In genomic region chr15:72230197-72231065, GRCh38 we compare ENCODE assay signal across 9 cellular contexts. TPM values are rescaled to one million over a fixed set of nuclear protein-coding genes. Genes with fewer than 3 reads are reported as not detected.
A peak's percentile ranks its signal among the peaks of the same experiment; 100 is the strongest.
DNase-seq lines count a peak whose midpoint lies in the region; ATAC-seq and TF ChIP-seq lines count a peak whose summit lies in the region.
"Had no signal": no experiment of that assay in that cellular context is flagged by ENCODE, and none has a peak within 500 bp of the region (broad histone marks: within the 10 kb centered on the region; RNA-seq: fewer than 3 reads in every experiment).

No MANE protein-coding gene starts in this region.

- no peaks in the 10 kb centered on the region for H3K36me3 ChIP-seq in CD8-positive, alpha-beta T cell (ENCODE audit: insufficient read depth, low read length)
- peaks cover 38% of the 10 kb centered on the region for H3K36me3 ChIP-seq in OCI-LY3 (replicated peaks; ENCODE audit: low read depth, low read length)
- H3K36me3 ChIP-seq in esophagus (ENCODE audit: control insufficient read depth in 2 of 2, insufficient read depth in 2 of 2, low read length in 1 of 2) = no peaks in the 10 kb centered on the region
- peaks cover 0 to 3% of the 10 kb centered on the region in 2 donors for H3K36me3 ChIP-seq in mucosa of rectum (ENCODE audit: control insufficient read depth in 2 of 2, insufficient read depth in 2 of 2, low read length in 2 of 2)

- peaks cover 48% of the 10 kb centered on the region for H3K4me1 ChIP-seq in CD8-positive, alpha-beta T cell (ENCODE audit: insufficient read depth, low read length)
- H3K4me1 ChIP-seq in OCI-LY3 (ENCODE audit: low read length) (peaks cover 27% of the 10 kb centered on the region), esophagus (ENCODE audit: control insufficient read depth in 2 of 2, insufficient read depth in 2 of 2, low read length in 1 of 2) (peaks cover 4 to 9% of the 10 kb centered on the region in 2 donors), mucosa of rectum (ENCODE audit: control insufficient read depth in 2 of 2, insufficient read depth in 2 of 2, low read length in 2 of 2) (peaks cover 21 to 36% of the 10 kb centered on the region in 2 donors)

- H3K79me2 ChIP-seq in OCI-LY3 (ENCODE audit: low read length) = peaks cover 66% of the 10 kb centered on the region

- no peaks in the 10 kb centered on the region for H3K27me3 Mint-ChIP-seq in CD8-positive, alpha-beta T cell (ENCODE audit: low read depth)
- no peaks in the 10 kb centered on the region for H3K27me3 Mint-ChIP-seq in activated T-cell treated with anti-CD3 and anti-CD28 coated beads, Interleukin-2, amount 50 U/mL, for 24 hours

- TF ChIP-seq CTCF in CD8-positive, alpha-beta T cell (IDR thresholded peaks at IDR 0.05) = no peak
- no peak for TF ChIP-seq CTCF in OCI-LY3 (IDR thresholded peaks at IDR 0.05; ENCODE audit: low read depth, low read length)

- WGBS in esophagus, 2 donors = 1% methylated on average over 76 to 79 of the region's 79 CpGs

- no peaks in the 10 kb centered on the region for H3K27me3 ChIP-seq in CD8-positive, alpha-beta T cell (ENCODE audit: insufficient read depth, low read length)
- H3K27me3 ChIP-seq in OCI-LY3 (ENCODE audit: low read depth, low read length) (no peaks in the 10 kb centered on the region), esophagus (ENCODE audit: control insufficient read depth in 1 of 2, insufficient read depth in 2 of 2, low read length in 2 of 2) (no peaks in the 10 kb centered on the region), mucosa of rectum (ENCODE audit: control insufficient read depth in 2 of 2, insufficient read depth in 2 of 2, low read length in 2 of 2) (no peaks in the 10 kb centered on the region)

- peak overlapping the region; percentile 99 for H3K4me3 Mint-ChIP-seq in CD8-positive, alpha-beta T cell
- H3K4me3 Mint-ChIP-seq in activated T-cell treated with anti-CD3 and anti-CD28 coated beads, Interleukin-2, amount 50 U/mL, for 24 hours = peak overlapping the region; percentile 94

- peak in 6 of 7 experiments; percentile 35 to 67 (median 48) for DNase-seq in CD8-positive, alpha-beta T cell
- DNase-seq in HT-29 (ENCODE audit: low spot score) = peak; percentile 81
- DNase-seq in activated T-cell treated with anti-CD3 and anti-CD28 coated beads, Interleukin-2, amount 50 U/mL, for 24 hours = peak; percentile 90
- DNase-seq in stimulated activated CD8-positive, alpha-beta memory T cell treated with anti-CD3 and anti-CD28 coated beads, Interleukin-4, amount 100 ng/mL, for 48 hours = peak; percentile 92

- peak overlapping the region; percentile 67 for H3K27ac ChIP-seq in CD8-positive, alpha-beta T cell (ENCODE audit: low read depth, low read length)
- H3K27ac ChIP-seq in OCI-LY3 (ENCODE audit: low read length) = peak overlapping the region; percentile 95
- peak overlapping the region; percentile 99 for H3K27ac ChIP-seq in esophagus (ENCODE audit: low read depth in 2 of 2, low read length in 1 of 2)
- H3K27ac ChIP-seq in mucosa of rectum (ENCODE audit: low read depth in 2 of 2, low read length in 2 of 2) = peak overlapping the region; percentile 92 to 98

- intact Hi-C loops in CD8-positive, alpha-beta T cell (cut with DNase I, micrococcal nuclease) = loop anchor here (1.0 to 10.0 kb wide), 4 partner anchors 42 to 554 kb away; partner anchors contain the start of genes ADPGK (in 1 of the 2), HEXA (in 1 of the 2), MYO9A (in 1 of the 2) and PARP6 (in 1 of the 2)

- CTCF ChIA-PET in CD8-positive, alpha-beta T cell (lab: Charles Lee) = interaction anchor here (1.3 to 2.8 kb wide), 3 partner anchors 13 to 46 kb away, joined by 3 to 12 read pairs (median 6); no protein-coding TSS in a partner anchor

- peak overlapping the region; percentile 91 for H3K9ac ChIP-seq in OCI-LY3 (ENCODE audit: low read length)
- H3K9ac ChIP-seq in mucosa of rectum (ENCODE audit: low read depth in 1 of 2, low read length in 2 of 2) = peak overlapping the region; percentile 92 to 95

- POLR2A ChIA-PET in CD8-positive, alpha-beta T cell (lab: Charles Lee) = interaction anchor here (1.0 to 4.2 kb wide), 7 partner anchors 11 to 244 kb away, joined by 3 to 30 read pairs (median 5); partner anchors contain the start of genes ARIH1 and HEXA

- H3K4me1 Mint-ChIP-seq in CD8-positive, alpha-beta T cell (ENCODE audit: low read depth) = peaks cover 53% of the 10 kb centered on the region
- peaks cover 47% of the 10 kb centered on the region for H3K4me1 Mint-ChIP-seq in activated T-cell treated with anti-CD3 and anti-CD28 coated beads, Interleukin-2, amount 50 U/mL, for 24 hours (ENCODE audit: low read depth)

- H3K36me3 Mint-ChIP-seq in CD8-positive, alpha-beta T cell = peaks cover 12% of the 10 kb centered on the region
- H3K36me3 Mint-ChIP-seq in activated T-cell treated with anti-CD3 and anti-CD28 coated beads, Interleukin-2, amount 50 U/mL, for 24 hours (ENCODE audit: low read depth) = peaks cover 53% of the 10 kb centered on the region

- H4K20me1 ChIP-seq in OCI-LY3 (ENCODE audit: insufficient read depth, low read length) = peaks cover 20% of the 10 kb centered on the region

- peak overlapping the region; percentile 83 for H3K4me3 ChIP-seq in CD8-positive, alpha-beta T cell (ENCODE audit: low read depth, low read length)
- H3K4me3 ChIP-seq in OCI-LY3 (ENCODE audit: low read length) (peak overlapping the region; percentile 94), esophagus (ENCODE audit: low read depth in 1 of 2, low read length in 2 of 2) (peak overlapping the region; percentile 93 to 94), mucosa of rectum (ENCODE audit: low read length in 2 of 2) (peak overlapping the region; percentile 93 to 96)

- peak overlapping the region; percentile 78 for H3K4me2 ChIP-seq in OCI-LY3 (ENCODE audit: low read length)

- peak overlapping the region; percentile 97 for H3K27ac Mint-ChIP-seq in CD8-positive, alpha-beta T cell
- peak overlapping the region; percentile 99 for H3K27ac Mint-ChIP-seq in activated T-cell treated with anti-CD3 and anti-CD28 coated beads, Interleukin-2, amount 50 U/mL, for 24 hours

- no peak for ATAC-seq in CD8-positive, alpha-beta T cell
- ATAC-seq in HG02870 (IDR thresholded peaks at IDR 0.05; ENCODE audit: unreplicated experiment) = no peak

- no peak overlapping the region for H2AFZ ChIP-seq in OCI-LY3 (ENCODE audit: low read depth, low read length)

- no peaks in the 10 kb centered on the region for H3K9me3 ChIP-seq in CD8-positive, alpha-beta T cell (ENCODE audit: low read length)
- H3K9me3 ChIP-seq in OCI-LY3 (ENCODE audit: insufficient read depth, low read length) = no peaks in the 10 kb centered on the region
- no peaks in the 10 kb centered on the region for H3K9me3 ChIP-seq in esophagus (ENCODE audit: control insufficient read depth in 2 of 2, insufficient read depth in 1 of 2, low read depth in 1 of 2, low read length in 1 of 2)
- H3K9me3 ChIP-seq in mucosa of rectum (ENCODE audit: control insufficient read depth in 2 of 2, low read length in 2 of 2) = no peaks in the 10 kb centered on the region

- no peaks in the 10 kb centered on the region for H3K9me3 Mint-ChIP-seq in CD8-positive, alpha-beta T cell
- H3K9me3 Mint-ChIP-seq in activated T-cell treated with anti-CD3 and anti-CD28 coated beads, Interleukin-2, amount 50 U/mL, for 24 hours = no peaks in the 10 kb centered on the region

RNA-seq across cellular contexts. Expression of gene PKM, which starts 0.6 kb away (rescaled TPM):
- 100 to 1,000 TPM; 121 to 123 TPM for total RNA-seq in CD8-positive, alpha-beta T cell
- 1,702 and 1,855 TPM in 2 replicates for total RNA-seq in HT-29 (2014; rRNA removed; shearing (Covaris generic))
- 100 to 1,000 TPM; 235 to 528 TPM for polyA plus RNA-seq in esophagus

RNA-seq across cellular contexts. Expression of gene GRAMD2A, which starts 32.8 kb away (rescaled TPM):
- total RNA-seq in CD8-positive, alpha-beta T cell = not detected
- 0.03 and 0.29 TPM in 2 replicates for total RNA-seq in HT-29 (2014; rRNA removed; shearing (Covaris generic))
- 1 to 10 TPM; 1.1 to 1.6 TPM for polyA plus RNA-seq in esophagus
- total RNA-seq: activated CD8-positive, alpha-beta memory T cell treated with anti-CD3 and anti-CD28 coated beads for 36 hours had no signal

RNA-seq across cellular contexts. Expression of gene PARP6, which starts 41.9 kb away (rescaled TPM):
- 100 to 1,000 TPM; 133 to 137 TPM for total RNA-seq in CD8-positive, alpha-beta T cell
- total RNA-seq in HT-29 (2014; rRNA removed; shearing (Covaris generic)) = 39.1 and 49.9 TPM in 2 replicates
- 10 to 100 TPM; 28.4 to 52.3 TPM for polyA plus RNA-seq in esophagus

Comparison
In these comparisons a context has a peak if more than half of its experiments do, and no peak if none do; other contexts are left out.
1. RNA of gene PKM, which starts 0.6 kb away (total RNA-seq): 1,702 to 1,855 TPM in HT-29; 121 to 123 TPM in CD8-positive, alpha-beta T cell; every median in the first group is over 10 times any median in the second.
2. Peak in every context shown above with its lines, with median percentiles within 50 percentile points of each other: DNase-seq, H3K27ac ChIP-seq and H3K4me3 ChIP-seq.